8 cellular contexts compared by ENCODE assay signal in the genomic region with DNA sequence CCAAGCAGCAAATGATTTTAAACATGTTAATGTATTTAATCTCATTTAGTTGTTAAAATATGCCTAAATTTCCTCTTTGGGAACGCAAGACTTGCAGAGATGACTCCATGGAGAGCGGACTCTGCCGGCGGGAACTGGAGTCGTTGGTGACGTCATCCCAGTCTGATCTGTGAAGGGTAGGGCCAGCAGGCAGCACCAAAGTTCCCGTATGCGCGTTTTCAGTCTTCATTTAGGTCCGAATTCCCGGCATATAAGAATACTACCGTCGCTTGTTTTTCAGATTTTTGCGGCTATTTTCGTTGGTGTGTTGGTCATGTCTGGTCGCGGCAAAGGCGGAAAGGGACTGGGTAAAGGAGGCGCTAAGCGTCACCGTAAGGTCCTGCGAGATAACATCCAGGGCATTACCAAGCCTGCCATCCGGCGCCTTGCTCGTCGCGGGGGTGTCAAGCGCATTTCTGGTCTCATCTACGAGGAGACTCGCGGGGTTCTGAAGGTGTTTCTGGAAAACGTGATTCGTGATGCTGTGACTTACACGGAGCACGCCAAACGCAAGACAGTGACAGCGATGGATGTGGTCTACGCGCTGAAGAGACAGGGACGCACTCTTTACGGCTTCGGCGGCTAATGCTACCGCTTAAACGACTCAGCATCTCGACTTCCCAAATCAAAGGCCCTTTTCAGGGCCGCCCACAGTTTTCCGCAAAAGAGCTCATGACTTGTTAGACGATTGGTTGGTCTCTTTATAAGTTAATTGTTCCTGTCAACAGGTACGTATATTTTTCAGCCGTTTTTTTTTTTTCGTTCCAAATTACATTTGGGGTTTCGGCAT.
DNase-seq lines count a peak whose midpoint lies in the region; ATAC-seq, FAIRE-seq and TF ChIP-seq lines count a peak whose summit lies in the region.

No MANE protein-coding gene starts in this region.

- H3K27me3 ChIP-seq in pancreas (peaks cover 0 to 48% (median 8%) of the 10 kb centered on the region in 4 donors), upper lobe of left lung (no peaks in the 10 kb centered on the region)

- no peaks in the 10 kb centered on the region for H3K9me3 Mint-ChIP-seq in activated naive CD8-positive, alpha-beta T cell treated with anti-CD3 and anti-CD28 coated beads, Interleukin-2, amount 10 ng/mL, durations not matched to agents 7 days and 5 days

- H3K4me1 ChIP-seq in pancreas (peaks cover 0 to 5% (median 0%) of the 10 kb centered on the region in 3 donors), upper lobe of left lung (peaks cover 7 to 29% (median 10%) of the 10 kb centered on the region in 4 donors)

- H3K9me3 ChIP-seq in pancreas (no peaks in the 10 kb centered on the region), upper lobe of left lung (no peaks in the 10 kb centered on the region)

- H3K27ac Mint-ChIP-seq in activated naive CD8-positive, alpha-beta T cell treated with anti-CD3 and anti-CD28 coated beads, Interleukin-2, amount 10 ng/mL, durations not matched to agents 7 days and 5 days, result no peak overlapping the region

- peak overlapping the region; percentile 68 for H3K4me3 ChIP-seq in HFF-Myc (replicated peaks; ENCODE audit: low read depth, low read length)
- H3K4me3 ChIP-seq in pancreas, result peak overlapping the region; percentile 26 to 53 (median 42)
- H3K4me3 ChIP-seq in upper lobe of left lung, result peak overlapping the region; percentile 51 to 70 (median 59)

- H3K4me1 Mint-ChIP-seq in activated naive CD8-positive, alpha-beta T cell treated with anti-CD3 and anti-CD28 coated beads, Interleukin-2, amount 10 ng/mL, durations not matched to agents 7 days and 5 days, result peaks cover 34% of the 10 kb centered on the region

- H3K4me3 Mint-ChIP-seq in activated naive CD8-positive, alpha-beta T cell treated with anti-CD3 and anti-CD28 coated beads, Interleukin-2, amount 10 ng/mL, durations not matched to agents 7 days and 5 days, result no peak overlapping the region

- POLR2A ChIA-PET in activated naive CD8-positive, alpha-beta T cell treated with anti-CD3 and anti-CD28 coated beads, Interleukin-2, amount 10 ng/mL, durations not matched to agents 7 days and 5 days (lab: Charles Lee), result interaction anchor here (0.6 to 26.7 kb wide), 35 partner anchors 11 to 1634 kb away, joined by 3 to 1314 read pairs (median 6); a partner anchor contains a TSS

- H3K36me3 Mint-ChIP-seq in activated naive CD8-positive, alpha-beta T cell treated with anti-CD3 and anti-CD28 coated beads, Interleukin-2, amount 10 ng/mL, durations not matched to agents 7 days and 5 days, result no peaks in the 10 kb centered on the region

- intact Hi-C loops in Right ventricle myocardium superior (cut with DNase I) (no loop called here), pancreas (cut with DNase I) (no loop called here)

- peak; percentile 23 for FAIRE-seq in pancreas (lab: Jason Lieb, UNC)

- 4% methylated on average over 52 to 53 of the region's 53 CpGs for WGBS in pancreas, 2 donors
- 1% methylated on average over 51 to 53 of the region's 53 CpGs for WGBS in upper lobe of left lung, 2 donors

- H3K27ac ChIP-seq in pancreas (peak overlapping the region; percentile 60 to 92 (median 84)), upper lobe of left lung (peak overlapping the region; percentile 91 to 99 (median 97))

- peak; percentile 64 for ATAC-seq in activated naive CD8-positive, alpha-beta T cell treated with anti-CD3 and anti-CD28 coated beads, Interleukin-2, amount 10 ng/mL, durations not matched to agents 7 days and 5 days (ENCODE audit: low read depth)
- ATAC-seq in Right ventricle myocardium superior (ENCODE audit: poor library complexity) (peak; percentile 95), pancreas (peak; percentile 79 to 87 (median 83)), upper lobe of left lung (ENCODE audit: low FRiP score in 2 of 2) (peak; percentile 92 to 94)

- H3K36me3 ChIP-seq in pancreas, result no peaks in the 10 kb centered on the region
- H3K36me3 ChIP-seq in upper lobe of left lung, result no peaks in the 10 kb centered on the region

- DNase-seq in GM04503 (ENCODE audit: low read depth) (peak; percentile 89), HFF-Myc (ENCODE audit: extremely low read depth, low read depth) (peak; percentile 99), NCI-H1048 (lab: John Stamatoyannopoulos, UW) (peak; percentile 91), SK-N-DZ (ENCODE audit: low spot score) (peak; percentile 98), Right ventricle myocardium superior (peak; percentile 89), pancreas (peak; percentile 68 to 91 (median 82)), upper lobe of left lung (peak; percentile 82 to 95)
- DNase-seq in activated naive CD8-positive, alpha-beta T cell treated with anti-CD3 and anti-CD28 coated beads, Interleukin-2, amount 10 ng/mL, durations not matched to agents 7 days and 5 days, result peak; percentile 84

- peak in 3 of 4 donors; percentile 79 to 98 (median 95) for TF ChIP-seq POLR2A in upper lobe of left lung (IDR thresholded peaks at IDR 0.05)

- H3K27me3 Mint-ChIP-seq in activated naive CD8-positive, alpha-beta T cell treated with anti-CD3 and anti-CD28 coated beads, Interleukin-2, amount 10 ng/mL, durations not matched to agents 7 days and 5 days, result no peaks in the 10 kb centered on the region

- TF ChIP-seq CTCF in HFF-Myc (IDR thresholded peaks at IDR 0.05; ENCODE audit: low read depth, low read length, missing control alignments) (peak; percentile 13), pancreas (IDR thresholded peaks at IDR 0.05) (no peak), upper lobe of left lung (IDR thresholded peaks at IDR 0.05) (peak in 2 of 6 experiments; percentile 13 to 34)

- TF ChIP-seq EP300 in upper lobe of left lung (IDR thresholded peaks at IDR 0.05), result peak in 2 of 4 donors; percentile 2 to 82

Comparison
In these comparisons a context has a peak if more than half of its experiments do, and no peak if none do; other contexts are left out.
1. Peak in every context shown above with its lines: DNase-seq, ATAC-seq, H3K4me3 ChIP-seq and H3K27ac ChIP-seq.